Comparison of ENCODE assay signal across 1 cellular context in genomic region chr4:181728567-181728966, GRCh38.
TF ChIP-seq lines count a peak whose summit lies in the region.

No MANE protein-coding gene starts in this region.

TF ChIP-seq in IMR-90, 13 proteins besides CTCF, POLR2A, EP300 and RAD21 (continued from another document):
- no peak for TF ChIP-seq ELK1 (IDR thresholded peaks at IDR 0.05; ENCODE audit: borderline replicate concordance, low read depth, low read length)
- no peak for TF ChIP-seq BHLHE40 (IDR thresholded peaks at IDR 0.05; ENCODE audit: low read depth, low read length)
- TF ChIP-seq MAFK (IDR thresholded peaks at IDR 0.05; ENCODE audit: low read depth, low read length), result no peak
TF ChIP-seq in IMR-90: peak in this region for 0.
